19 cellular contexts compared by ENCODE assay signal in the genomic region with DNA sequence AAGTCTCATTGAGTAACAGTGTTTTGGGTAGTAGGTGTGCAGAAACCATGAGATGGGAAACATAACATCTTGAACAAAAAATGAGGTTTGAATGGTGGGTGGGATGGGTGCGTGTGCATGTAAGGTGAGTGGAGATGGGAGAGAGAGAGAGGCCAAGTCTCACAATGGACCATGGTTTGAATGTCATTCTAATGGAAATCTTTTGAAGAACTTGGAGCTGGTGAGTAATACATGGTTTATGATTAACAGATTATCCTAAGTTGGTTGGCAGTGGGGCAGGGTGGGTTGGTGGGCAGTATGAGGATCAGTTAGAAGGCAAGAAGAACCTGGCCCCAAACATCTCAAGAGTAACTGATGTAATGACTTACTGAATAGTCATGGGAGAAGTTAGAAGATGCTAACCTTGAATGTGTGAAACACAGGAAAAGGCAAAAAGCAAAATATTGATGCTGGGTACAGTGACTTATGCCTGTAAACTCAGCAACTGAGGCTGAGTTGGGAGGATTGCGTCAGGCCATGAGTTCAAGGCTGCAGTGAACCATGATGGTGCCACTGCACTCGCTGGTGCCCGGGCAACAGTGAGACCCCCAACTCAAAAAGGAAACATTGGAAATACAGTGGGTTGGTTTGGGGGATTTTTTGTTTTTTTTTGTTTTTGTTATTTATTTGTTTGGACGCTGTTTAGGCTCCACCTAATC. TPM values are rescaled to one million over a fixed set of nuclear protein-coding genes. Genes with fewer than 3 reads are reported as not detected.
DNase-seq lines count a peak whose midpoint lies in the region; ATAC-seq and TF ChIP-seq lines count a peak whose summit lies in the region.
"Had no signal": no experiment of that assay in that cellular context is flagged by ENCODE, and none has a peak within 500 bp of the region (broad histone marks: within the 10 kb centered on the region; RNA-seq: fewer than 3 reads in every experiment).

No MANE protein-coding gene starts in this region.

- H3K9me3 Mint-ChIP-seq in CD4-positive, alpha-beta T cell, result no peaks in the 10 kb centered on the region
- no peaks in the 10 kb centered on the region for H3K9me3 Mint-ChIP-seq in WTC11

- ATAC-seq in CD4-positive, alpha-beta T cell (ENCODE audit: poor library complexity), result no peak
- ATAC-seq in WTC11 (no peak), left colon (peak; percentile 7), HG03025 (IDR thresholded peaks at IDR 0.05; ENCODE audit: low FRiP score, unreplicated experiment) (no peak)
- ATAC-seq: activated CD4-positive, CD25-positive, alpha-beta regulatory T cell treated with anti-CD3 and anti-CD28 coated beads, Interleukin-2, amount 50 U/mL, for 24 hours; left ventricle myocardium superior; PC-3 had no signal

- no peak overlapping the region for H3K4me3 Mint-ChIP-seq in CD4-positive, alpha-beta T cell
- H3K4me3 Mint-ChIP-seq in WTC11, result no peak overlapping the region

- peaks cover 58% of the 10 kb centered on the region for H3K36me3 Mint-ChIP-seq in CD4-positive, alpha-beta T cell (ENCODE audit: low read depth)
- H3K36me3 Mint-ChIP-seq in WTC11, result peaks cover 34% of the 10 kb centered on the region

- H3K9me3 ChIP-seq in CD4-positive, alpha-beta T cell (ENCODE audit: control insufficient read depth, low read length), result no peaks in the 10 kb centered on the region
- H3K9me3 ChIP-seq: testis had no signal

- TF ChIP-seq CTCF in 22Rv1 (IDR thresholded peaks at IDR 0.05), result no peak
- no peak for TF ChIP-seq CTCF in CD4-positive, alpha-beta T cell (IDR thresholded peaks at IDR 0.05)
- no peak for TF ChIP-seq CTCF in WTC11 (IDR thresholded peaks at IDR 0.05)
- TF ChIP-seq CTCF in GM20000 (IDR thresholded peaks at IDR 0.05; ENCODE audit: extremely low read depth, missing control alignments), result no peak

- H3K27me3 ChIP-seq in CD4-positive, alpha-beta T cell (ENCODE audit: control insufficient read depth, insufficient read depth, low read length), result no peaks in the 10 kb centered on the region
- H3K27me3 ChIP-seq: testis had no signal

- POLR2A ChIA-PET in CD4-positive, alpha-beta T cell (lab: Charles Lee), result no interaction called here
- POLR2A ChIA-PET in WTC11 (lab: Charles Lee), result no interaction called here

- H3K27ac ChIP-seq in 22Rv1, result peak overlapping the region; percentile 52
- no peak overlapping the region for H3K27ac ChIP-seq in CD4-positive, alpha-beta T cell (ENCODE audit: low read depth, low read length)
- H3K27ac ChIP-seq: testis had no signal

- CTCF ChIA-PET in CD4-positive, alpha-beta T cell (lab: Charles Lee), result no interaction called here
- CTCF ChIA-PET in WTC11 (lab: Charles Lee), result no interaction called here

- peaks cover 8% of the 10 kb centered on the region for H3K4me1 Mint-ChIP-seq in CD4-positive, alpha-beta T cell (ENCODE audit: low read depth)
- no peaks in the 10 kb centered on the region for H3K4me1 Mint-ChIP-seq in WTC11

- H3K27me3 Mint-ChIP-seq in CD4-positive, alpha-beta T cell, result no peaks in the 10 kb centered on the region
- H3K27me3 Mint-ChIP-seq in WTC11 (ENCODE audit: low read depth), result no peaks in the 10 kb centered on the region

- DNase-seq in CD4-positive, alpha-beta T cell, result no peak
- DNase-seq in WTC11 (ENCODE audit: low spot score) (no peak), left colon (no peak), NOMO-1 treated with DMSO at 0.1 percent for 48 hours (lab: John Stamatoyannopoulos, UW; ENCODE audit: unreplicated experiment) (no peak), GM20000 (ENCODE audit: low spot score) (no peak)
- DNase-seq: activated naive CD4-positive, alpha-beta T cell; effector CD8-positive, alpha-beta T cell; glutamatergic neuron; H7; left ventricle myocardium superior; NCI-H1436 treated with DMSO at 0.1 percent for 48 hours; NCI-H2171; occipital lobe; PC-3; retina; testis had no signal

- intact Hi-C loops in CD4-positive, alpha-beta T cell (cut with DNase I, micrococcal nuclease), result no loop called here
- intact Hi-C loops in left colon (cut with DNase I, micrococcal nuclease), result no loop called here

- H3K27ac Mint-ChIP-seq in CD4-positive, alpha-beta T cell, result peak overlapping the region; percentile 1
- peak overlapping the region; percentile 81 for H3K27ac Mint-ChIP-seq in WTC11

TF ChIP-seq in WTC11, 78 proteins besides CTCF, POLR2A, EP300 and RAD21 (continues in another document):
- TF ChIP-seq, protein P1, sequence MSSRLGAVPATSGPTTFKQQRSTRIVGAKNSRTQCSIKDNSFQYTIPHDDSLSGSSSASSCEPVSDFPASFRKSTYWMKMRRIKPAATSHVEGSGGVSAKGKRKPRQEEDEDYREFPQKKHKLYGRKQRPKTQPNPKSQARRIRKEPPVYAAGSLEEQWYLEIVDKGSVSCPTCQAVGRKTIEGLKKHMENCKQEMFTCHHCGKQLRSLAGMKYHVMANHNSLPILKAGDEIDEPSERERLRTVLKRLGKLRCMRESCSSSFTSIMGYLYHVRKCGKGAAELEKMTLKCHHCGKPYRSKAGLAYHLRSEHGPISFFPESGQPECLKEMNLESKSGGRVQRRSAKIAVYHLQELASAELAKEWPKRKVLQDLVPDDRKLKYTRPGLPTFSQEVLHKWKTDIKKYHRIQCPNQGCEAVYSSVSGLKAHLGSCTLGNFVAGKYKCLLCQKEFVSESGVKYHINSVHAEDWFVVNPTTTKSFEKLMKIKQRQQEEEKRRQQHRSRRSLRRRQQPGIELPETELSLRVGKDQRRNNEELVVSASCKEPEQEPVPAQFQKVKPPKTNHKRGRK (CRISPR knock-in tag; IDR thresholded peaks at IDR 0.05; ENCODE audit: borderline replicate concordance), result no peak
- TF ChIP-seq, protein P2, sequence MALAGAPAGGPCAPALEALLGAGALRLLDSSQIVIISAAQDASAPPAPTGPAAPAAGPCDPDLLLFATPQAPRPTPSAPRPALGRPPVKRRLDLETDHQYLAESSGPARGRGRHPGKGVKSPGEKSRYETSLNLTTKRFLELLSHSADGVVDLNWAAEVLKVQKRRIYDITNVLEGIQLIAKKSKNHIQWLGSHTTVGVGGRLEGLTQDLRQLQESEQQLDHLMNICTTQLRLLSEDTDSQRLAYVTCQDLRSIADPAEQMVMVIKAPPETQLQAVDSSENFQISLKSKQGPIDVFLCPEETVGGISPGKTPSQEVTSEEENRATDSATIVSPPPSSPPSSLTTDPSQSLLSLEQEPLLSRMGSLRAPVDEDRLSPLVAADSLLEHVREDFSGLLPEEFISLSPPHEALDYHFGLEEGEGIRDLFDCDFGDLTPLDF (CRISPR knock-in tag; IDR thresholded peaks at IDR 0.05), result no peak
- TF ChIP-seq USF1 (CRISPR knock-in tag; IDR thresholded peaks at IDR 0.05) (no peak), MYBL2 (CRISPR knock-in tag; IDR thresholded peaks at IDR 0.05) (no peak), SOX15 (CRISPR knock-in tag; IDR thresholded peaks at IDR 0.05) (no peak), ZNF317 (CRISPR knock-in tag; IDR thresholded peaks at IDR 0.05; ENCODE audit: borderline replicate concordance, low read depth) (no peak), EMX1 (CRISPR knock-in tag; IDR thresholded peaks at IDR 0.05) (no peak; the same call in 1 of the 2 replicates), ZNF532 (CRISPR knock-in tag; IDR thresholded peaks at IDR 0.05; ENCODE audit: borderline replicate concordance) (peak; percentile 73)
- TF ChIP-seq, protein P3, sequence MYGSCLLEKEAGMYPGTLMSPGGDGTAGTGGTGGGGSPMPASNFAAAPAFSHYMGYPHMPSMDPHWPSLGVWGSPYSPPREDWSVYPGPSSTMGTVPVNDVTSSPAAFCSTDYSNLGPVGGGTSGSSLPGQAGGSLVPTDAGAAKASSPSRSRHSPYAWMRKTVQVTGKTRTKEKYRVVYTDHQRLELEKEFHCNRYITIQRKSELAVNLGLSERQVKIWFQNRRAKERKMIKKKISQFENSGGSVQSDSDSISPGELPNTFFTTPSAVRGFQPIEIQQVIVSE (CRISPR knock-in tag; IDR thresholded peaks at IDR 0.05; ENCODE audit: borderline replicate concordance), result no peak

RNA-seq across cellular contexts. Expression of gene ZNF207, which starts 32.7 kb away (rescaled TPM):
- total RNA-seq in CD4-positive, alpha-beta T cell, result 100 to 1,000 TPM; 252 to 262 TPM
- total RNA-seq in WTC11 (2021) (188 to 223 TPM (median 201 TPM) in 3 replicates), left colon (100 to 1,000 TPM; 135 to 143 TPM)

RNA-seq across cellular contexts. Expression of gene C17orf75, which starts 40.7 kb away (rescaled TPM):
- 10 to 100 TPM; 12.8 to 15.9 TPM for total RNA-seq in CD4-positive, alpha-beta T cell
- total RNA-seq in WTC11 (2021) (35.5 to 49.4 TPM (median 35.5 TPM) in 3 replicates), left colon (10 to 100 TPM; 11.2 to 11.3 TPM)
